ENCODE assay signal across 1 cellular context in the genomic region with DNA sequence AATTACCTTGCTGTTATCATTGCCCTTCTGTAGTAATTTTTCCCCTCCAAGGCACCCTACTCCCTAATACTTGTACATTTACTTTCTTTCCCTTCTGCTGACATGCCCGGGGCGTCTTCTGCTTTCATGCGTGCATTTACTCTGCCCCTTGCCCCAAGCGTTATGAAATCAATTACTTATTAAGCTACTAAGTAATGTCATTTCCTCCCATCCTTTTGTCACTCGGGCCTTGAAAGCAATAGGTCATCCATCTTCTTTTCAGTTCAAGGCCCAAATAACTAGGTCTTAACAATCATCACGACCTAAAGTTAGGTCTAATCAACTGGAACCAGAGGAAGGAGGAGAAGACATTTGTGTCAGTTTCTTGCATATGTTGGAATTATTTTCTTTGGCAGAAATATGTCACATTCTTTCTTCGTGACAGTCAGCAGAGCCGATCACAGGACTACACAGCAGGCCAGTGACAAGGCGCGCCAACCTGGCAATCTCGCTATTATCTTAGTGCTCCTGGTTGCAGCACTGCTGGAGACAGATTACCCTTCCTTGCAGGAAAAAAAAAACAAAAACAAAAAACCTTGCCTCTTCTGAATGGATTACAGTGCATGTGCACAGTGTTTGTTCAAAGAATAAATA.
TF ChIP-seq lines count a peak whose summit lies in the region.

No MANE protein-coding gene starts in this region.

TF ChIP-seq in HepG2, 621 proteins besides CTCF, POLR2A, EP300 and RAD21 (continued from another document and continues in another):
- TF ChIP-seq MLX (CRISPR knock-in tag; IDR thresholded peaks at IDR 0.05) (peak; percentile 66; the same call in 1 of the 2 replicates), MAF1 (CRISPR knock-in tag; IDR thresholded peaks at IDR 0.05; ENCODE audit: borderline replicate concordance) (no peak), ZFX (CRISPR knock-in tag; IDR thresholded peaks at IDR 0.05; ENCODE audit: low read depth) (no peak), PRMT3 (CRISPR knock-in tag; IDR thresholded peaks at IDR 0.05; ENCODE audit: borderline replicate concordance, low read depth) (no peak), CC2D1A (CRISPR knock-in tag; IDR thresholded peaks at IDR 0.05) (0 out of 2 replicates have a peak, but pooled peaks have one; percentile 29), RARA (CRISPR knock-in tag; IDR thresholded peaks at IDR 0.05) (peak; percentile 63), SOX5 (CRISPR knock-in tag; IDR thresholded peaks at IDR 0.05; ENCODE audit: borderline replicate concordance) (peak; percentile 54; the same call in 1 of the 2 replicates), ZNF672 (CRISPR knock-in tag; IDR thresholded peaks at IDR 0.05) (no peak), ZNF782 (CRISPR knock-in tag; IDR thresholded peaks at IDR 0.05; ENCODE audit: borderline replicate concordance) (no peak), HNRNPLL (IDR thresholded peaks at IDR 0.05; ENCODE audit: low read depth, low read length, poor library complexity, severe bottlenecking) (no peak), ZSCAN12 (CRISPR knock-in tag; IDR thresholded peaks at IDR 0.05) (no peak), ZBTB20 (CRISPR knock-in tag; IDR thresholded peaks at IDR 0.05; ENCODE audit: borderline replicate concordance, low read depth) (no peak), PLRG1 (conservative IDR thresholded peaks at IDR 0.05) (no peak), NFIC (IDR thresholded peaks at IDR 0.05; ENCODE audit: low read length) (no peak), ZNF674 (CRISPR knock-in tag; IDR thresholded peaks at IDR 0.05; ENCODE audit: low read depth) (no peak), ZNF296 (CRISPR knock-in tag; conservative IDR thresholded peaks at IDR 0.05) (no peak), CEBPB (IDR thresholded peaks at IDR 0.05; ENCODE audit: borderline replicate concordance, low read depth, low read length) (peak; percentile 10; the same call in 1 of the 2 replicates), MEIS1 (CRISPR knock-in tag; IDR thresholded peaks at IDR 0.05; ENCODE audit: borderline replicate concordance) (no peak), CCAR2 (optimal IDR thresholded peaks at IDR 0.05; ENCODE audit: low read depth, low read length) (no peak), NR2F2 (IDR thresholded peaks at IDR 0.05; ENCODE audit: borderline replicate concordance, low read depth) (peak; percentile 51; the same call in 1 of the 2 replicates), POLR2AphosphoS5 (IDR thresholded peaks at IDR 0.05; ENCODE audit: low read depth, low read length) (no peak), ZNF510 (CRISPR knock-in tag; IDR thresholded peaks at IDR 0.05; ENCODE audit: low read depth) (no peak), ZNF343 (CRISPR knock-in tag; IDR thresholded peaks at IDR 0.05) (no peak), THAP11 (CRISPR knock-in tag; IDR thresholded peaks at IDR 0.05) (0 out of 2 replicates have a peak, but pooled peaks have one; percentile 18), ZNF143 (CRISPR knock-in tag; IDR thresholded peaks at IDR 0.05) (no peak), MIER3 (CRISPR knock-in tag; IDR thresholded peaks at IDR 0.05; ENCODE audit: borderline replicate concordance) (no peak), ZNF446 (CRISPR knock-in tag; IDR thresholded peaks at IDR 0.05) (no peak), ZNF563 (CRISPR knock-in tag; IDR thresholded peaks at IDR 0.05) (no peak), ZNF747 (CRISPR knock-in tag; IDR thresholded peaks at IDR 0.05; ENCODE audit: borderline replicate concordance) (no peak), KLF16 (CRISPR knock-in tag; IDR thresholded peaks at IDR 0.05) (peak in 1 of 2 experiments; percentile 20; a peak in 1 of 4 replicates), ZNF850 (CRISPR knock-in tag; conservative IDR thresholded peaks at IDR 0.05) (no peak), E2F5 (CRISPR knock-in tag; conservative IDR thresholded peaks at IDR 0.05) (no peak), MIER2 (CRISPR knock-in tag; IDR thresholded peaks at IDR 0.05) (no peak), ZNF180 (CRISPR knock-in tag; IDR thresholded peaks at IDR 0.05; ENCODE audit: borderline replicate concordance, low read depth) (no peak), HOMEZ (CRISPR knock-in tag; IDR thresholded peaks at IDR 0.05; ENCODE audit: low read depth) (peak; percentile 21; the same call in 1 of the 2 replicates), SRSF1 (optimal IDR thresholded peaks at IDR 0.05; ENCODE audit: low read depth, low read length) (no peak), ZIK1 (CRISPR knock-in tag; IDR thresholded peaks at IDR 0.05; ENCODE audit: borderline replicate concordance, low read depth) (no peak), ZNF564 (CRISPR knock-in tag; IDR thresholded peaks at IDR 0.05) (no peak), ADNP (CRISPR knock-in tag; IDR thresholded peaks at IDR 0.05) (no peak), HNRNPUL1 (IDR thresholded peaks at IDR 0.05; ENCODE audit: low read depth, low read length) (no peak), GATAD2A (CRISPR knock-in tag; IDR thresholded peaks at IDR 0.05) (peak; percentile 87), FOXP1 (IDR thresholded peaks at IDR 0.05) (no peak), FOXP1 (CRISPR knock-in tag; IDR thresholded peaks at IDR 0.05) (peak; percentile 53; the same call in 1 of the 2 replicates), SMAD1 (CRISPR knock-in tag; IDR thresholded peaks at IDR 0.05; ENCODE audit: borderline replicate concordance, low read depth) (no peak)
- TF ChIP-seq, protein P1, sequence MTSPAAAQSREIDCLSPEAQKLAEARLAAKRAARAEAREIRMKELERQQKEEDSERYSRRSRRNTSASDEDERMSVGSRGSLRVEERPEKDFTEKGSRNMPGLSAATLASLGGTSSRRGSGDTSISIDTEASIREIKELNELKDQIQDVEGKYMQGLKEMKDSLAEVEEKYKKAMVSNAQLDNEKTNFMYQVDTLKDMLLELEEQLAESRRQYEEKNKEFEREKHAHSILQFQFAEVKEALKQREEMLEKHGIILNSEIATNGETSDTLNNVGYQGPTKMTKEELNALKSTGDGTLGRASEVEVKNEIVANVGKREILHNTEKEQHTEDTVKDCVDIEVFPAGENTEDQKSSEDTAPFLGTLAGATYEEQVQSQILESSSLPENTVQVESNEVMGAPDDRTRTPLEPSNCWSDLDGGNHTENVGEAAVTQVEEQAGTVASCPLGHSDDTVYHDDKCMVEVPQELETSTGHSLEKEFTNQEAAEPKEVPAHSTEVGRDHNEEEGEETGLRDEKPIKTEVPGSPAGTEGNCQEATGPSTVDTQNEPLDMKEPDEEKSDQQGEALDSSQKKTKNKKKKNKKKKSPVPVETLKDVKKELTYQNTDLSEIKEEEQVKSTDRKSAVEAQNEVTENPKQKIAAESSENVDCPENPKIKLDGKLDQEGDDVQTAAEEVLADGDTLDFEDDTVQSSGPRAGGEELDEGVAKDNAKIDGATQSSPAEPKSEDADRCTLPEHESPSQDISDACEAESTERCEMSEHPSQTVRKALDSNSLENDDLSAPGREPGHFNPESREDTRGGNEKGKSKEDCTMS (CRISPR knock-in tag; conservative IDR thresholded peaks at IDR 0.05), result no peak
- TF ChIP-seq, protein P2, sequence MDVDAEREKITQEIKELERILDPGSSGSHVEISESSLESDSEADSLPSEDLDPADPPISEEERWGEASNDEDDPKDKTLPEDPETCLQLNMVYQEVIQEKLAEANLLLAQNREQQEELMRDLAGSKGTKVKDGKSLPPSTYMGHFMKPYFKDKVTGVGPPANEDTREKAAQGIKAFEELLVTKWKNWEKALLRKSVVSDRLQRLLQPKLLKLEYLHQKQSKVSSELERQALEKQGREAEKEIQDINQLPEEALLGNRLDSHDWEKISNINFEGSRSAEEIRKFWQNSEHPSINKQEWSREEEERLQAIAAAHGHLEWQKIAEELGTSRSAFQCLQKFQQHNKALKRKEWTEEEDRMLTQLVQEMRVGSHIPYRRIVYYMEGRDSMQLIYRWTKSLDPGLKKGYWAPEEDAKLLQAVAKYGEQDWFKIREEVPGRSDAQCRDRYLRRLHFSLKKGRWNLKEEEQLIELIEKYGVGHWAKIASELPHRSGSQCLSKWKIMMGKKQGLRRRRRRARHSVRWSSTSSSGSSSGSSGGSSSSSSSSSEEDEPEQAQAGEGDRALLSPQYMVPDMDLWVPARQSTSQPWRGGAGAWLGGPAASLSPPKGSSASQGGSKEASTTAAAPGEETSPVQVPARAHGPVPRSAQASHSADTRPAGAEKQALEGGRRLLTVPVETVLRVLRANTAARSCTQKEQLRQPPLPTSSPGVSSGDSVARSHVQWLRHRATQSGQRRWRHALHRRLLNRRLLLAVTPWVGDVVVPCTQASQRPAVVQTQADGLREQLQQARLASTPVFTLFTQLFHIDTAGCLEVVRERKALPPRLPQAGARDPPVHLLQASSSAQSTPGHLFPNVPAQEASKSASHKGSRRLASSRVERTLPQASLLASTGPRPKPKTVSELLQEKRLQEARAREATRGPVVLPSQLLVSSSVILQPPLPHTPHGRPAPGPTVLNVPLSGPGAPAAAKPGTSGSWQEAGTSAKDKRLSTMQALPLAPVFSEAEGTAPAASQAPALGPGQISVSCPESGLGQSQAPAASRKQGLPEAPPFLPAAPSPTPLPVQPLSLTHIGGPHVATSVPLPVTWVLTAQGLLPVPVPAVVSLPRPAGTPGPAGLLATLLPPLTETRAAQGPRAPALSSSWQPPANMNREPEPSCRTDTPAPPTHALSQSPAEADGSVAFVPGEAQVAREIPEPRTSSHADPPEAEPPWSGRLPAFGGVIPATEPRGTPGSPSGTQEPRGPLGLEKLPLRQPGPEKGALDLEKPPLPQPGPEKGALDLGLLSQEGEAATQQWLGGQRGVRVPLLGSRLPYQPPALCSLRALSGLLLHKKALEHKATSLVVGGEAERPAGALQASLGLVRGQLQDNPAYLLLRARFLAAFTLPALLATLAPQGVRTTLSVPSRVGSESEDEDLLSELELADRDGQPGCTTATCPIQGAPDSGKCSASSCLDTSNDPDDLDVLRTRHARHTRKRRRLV (CRISPR knock-in tag; IDR thresholded peaks at IDR 0.05), result no peak
- TF ChIP-seq, protein P3, sequence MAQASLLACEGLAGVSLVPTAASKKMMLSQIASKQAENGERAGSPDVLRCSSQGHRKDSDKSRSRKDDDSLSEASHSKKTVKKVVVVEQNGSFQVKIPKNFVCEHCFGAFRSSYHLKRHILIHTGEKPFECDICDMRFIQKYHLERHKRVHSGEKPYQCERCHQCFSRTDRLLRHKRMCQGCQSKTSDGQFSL (CRISPR knock-in tag; IDR thresholded peaks at IDR 0.05), result no peak
- TF ChIP-seq, protein P4, sequence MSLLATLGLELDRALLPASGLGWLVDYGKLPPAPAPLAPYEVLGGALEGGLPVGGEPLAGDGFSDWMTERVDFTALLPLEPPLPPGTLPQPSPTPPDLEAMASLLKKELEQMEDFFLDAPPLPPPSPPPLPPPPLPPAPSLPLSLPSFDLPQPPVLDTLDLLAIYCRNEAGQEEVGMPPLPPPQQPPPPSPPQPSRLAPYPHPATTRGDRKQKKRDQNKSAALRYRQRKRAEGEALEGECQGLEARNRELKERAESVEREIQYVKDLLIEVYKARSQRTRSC (CRISPR knock-in tag; IDR thresholded peaks at IDR 0.05; ENCODE audit: low read depth), result no peak
- TF ChIP-seq, protein P5, sequence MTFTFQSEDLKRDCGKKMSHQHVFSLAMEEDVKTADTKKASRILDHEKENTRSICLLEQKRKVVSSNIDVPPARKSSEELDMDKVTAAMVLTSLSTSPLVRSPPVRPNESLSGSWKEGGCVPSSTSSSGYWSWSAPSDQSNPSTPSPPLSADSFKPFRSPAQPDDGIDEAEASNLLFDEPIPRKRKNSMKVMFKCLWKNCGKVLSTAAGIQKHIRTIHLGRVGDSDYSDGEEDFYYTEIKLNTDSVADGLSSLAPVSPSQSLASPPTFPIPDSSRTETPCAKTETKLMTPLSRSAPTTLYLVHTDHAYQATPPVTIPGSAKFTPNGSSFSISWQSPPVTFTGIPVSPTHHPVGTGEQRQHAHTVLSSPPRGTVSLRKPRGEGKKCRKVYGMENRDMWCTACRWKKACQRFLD (CRISPR knock-in tag; IDR thresholded peaks at IDR 0.05; ENCODE audit: borderline replicate concordance), result no peak
- TF ChIP-seq, protein P6, sequence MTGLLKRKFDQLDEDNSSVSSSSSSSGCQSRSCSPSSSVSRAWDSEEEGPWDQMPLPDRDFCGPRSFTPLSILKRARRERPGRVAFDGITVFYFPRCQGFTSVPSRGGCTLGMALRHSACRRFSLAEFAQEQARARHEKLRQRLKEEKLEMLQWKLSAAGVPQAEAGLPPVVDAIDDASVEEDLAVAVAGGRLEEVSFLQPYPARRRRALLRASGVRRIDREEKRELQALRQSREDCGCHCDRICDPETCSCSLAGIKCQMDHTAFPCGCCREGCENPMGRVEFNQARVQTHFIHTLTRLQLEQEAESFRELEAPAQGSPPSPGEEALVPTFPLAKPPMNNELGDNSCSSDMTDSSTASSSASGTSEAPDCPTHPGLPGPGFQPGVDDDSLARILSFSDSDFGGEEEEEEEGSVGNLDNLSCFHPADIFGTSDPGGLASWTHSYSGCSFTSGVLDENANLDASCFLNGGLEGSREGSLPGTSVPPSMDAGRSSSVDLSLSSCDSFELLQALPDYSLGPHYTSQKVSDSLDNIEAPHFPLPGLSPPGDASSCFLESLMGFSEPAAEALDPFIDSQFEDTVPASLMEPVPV (CRISPR knock-in tag; IDR thresholded peaks at IDR 0.05), result no peak
